ENCODE assay signal across 19 cellular contexts in genomic region chr13:28185256-28185655, GRCh38. TPM values are rescaled to one million over a fixed set of nuclear protein-coding genes. Genes with fewer than 3 reads are reported as not detected.
DNase-seq lines count a peak whose midpoint lies in the region; ATAC-seq, FAIRE-seq and TF ChIP-seq lines count a peak whose summit lies in the region.
"Had no signal": no experiment of that assay in that cellular context is flagged by ENCODE, and none has a peak within 500 bp of the region (broad histone marks: within the 10 kb centered on the region; RNA-seq: fewer than 3 reads in every experiment).

No MANE protein-coding gene starts in this region.

- no peaks in the 10 kb centered on the region for H3K27me3 Mint-ChIP-seq in endothelial cell (ENCODE audit: unreplicated experiment)
- H3K27me3 Mint-ChIP-seq: CD4-positive, alpha-beta memory T cell had no signal

- peaks cover 12% of the 10 kb centered on the region for H3K4me1 Mint-ChIP-seq in endothelial cell (ENCODE audit: unreplicated experiment)

- intact Hi-C loops in pancreas (cut with DNase I), result no loop called here

- ATAC-seq in pancreas (peak in 1 of 4 donors; percentile 56), GM19395 (IDR thresholded peaks at IDR 0.05; ENCODE audit: unreplicated experiment) (no peak)

- TF ChIP-seq CTCF in HEK293 (tag by site-specific recombination; IDR thresholded peaks at IDR 0.05), result no peak
- TF ChIP-seq CTCF in VCaP (conservative IDR thresholded peaks at IDR 0.05), result no peak
- TF ChIP-seq CTCF in endothelial cell (IDR thresholded peaks at IDR 0.05; ENCODE audit: unreplicated experiment), result no peak
- TF ChIP-seq CTCF in pancreas (IDR thresholded peaks at IDR 0.05), result no peak

- H3K9me3 Mint-ChIP-seq in endothelial cell (ENCODE audit: unreplicated experiment), result no peaks in the 10 kb centered on the region
- H3K9me3 Mint-ChIP-seq: CD4-positive, alpha-beta memory T cell had no signal

- H3K4me3 ChIP-seq in HEK293 (ENCODE audit: low read depth, low read length), result no peak overlapping the region
- H3K4me3 ChIP-seq in pancreas, result no peak overlapping the region
- H3K4me3 ChIP-seq in SJCRH30, result no peak overlapping the region
- H3K4me3 ChIP-seq: Peyer's patch had no signal

- DNase-seq in endothelial cell (ENCODE audit: low spot score) (no peak), pancreas (no peak), amniotic stem cell (lab: John Stamatoyannopoulos, UW) (no peak), SJCRH30 (no peak)
- DNase-seq: BE2C; CD4-positive, alpha-beta memory T cell; DMS79 treated with DMSO at 0.1 percent for 48 hours; GDM1; Kasumi-1; NCI-H1417; NCI-H2029; NCI-H524; Peyer's patch; SHP77 treated with DMSO at 0.1 percent for 48 hours had no signal

- H3K27me3 ChIP-seq in pancreas, result no peaks in the 10 kb centered on the region
- no peaks in the 10 kb centered on the region for H3K27me3 ChIP-seq in SJCRH30
- H3K27me3 ChIP-seq: BE2C, Peyer's patch had no signal

- H3K4me1 ChIP-seq in HEK293 (ENCODE audit: control insufficient read depth, insufficient read depth, low read length), result no peaks in the 10 kb centered on the region; the same call in 1 of the 2 replicates
- H3K4me1 ChIP-seq in pancreas, result peaks cover 4 to 15% (median 13%) of the 10 kb centered on the region in 3 donors
- H3K4me1 ChIP-seq in SJCRH30, result no peaks in the 10 kb centered on the region
- H3K4me1 ChIP-seq: BE2C, Peyer's patch had no signal

- no peak overlapping the region for H3K4me3 Mint-ChIP-seq in endothelial cell (ENCODE audit: unreplicated experiment)
- H3K4me3 Mint-ChIP-seq: CD4-positive, alpha-beta memory T cell had no signal

- H3K36me3 ChIP-seq in HEK293 (ENCODE audit: control insufficient read depth in 2 of 2, insufficient read depth in 1 of 2, low read length in 2 of 2) (no peaks in the 10 kb centered on the region; a peak in 1 of 3 replicates), pancreas (no peaks in the 10 kb centered on the region), SJCRH30 (peaks cover 7% of the 10 kb centered on the region; the same call in 1 of the 2 replicates)
- H3K36me3 ChIP-seq: BE2C had no signal

- POLR2A ChIA-PET in HEK293 (lab: Yijun Ruan, JAX), result no interaction called here

- 27 to 29% methylated on average over 2 of the region's 2 CpGs for WGBS in pancreas, 2 donors

- peak; percentile 45 for FAIRE-seq in pancreas (lab: Jason Lieb, UNC)
- FAIRE-seq: D721Med, H1 had no signal

- peak overlapping the region; percentile 32 for H3K27ac Mint-ChIP-seq in endothelial cell (ENCODE audit: unreplicated experiment)
- H3K27ac Mint-ChIP-seq: CD4-positive, alpha-beta memory T cell had no signal

- H3K27ac ChIP-seq in HEK293 (ENCODE audit: extremely low read depth, low read depth, low read length), result no peak overlapping the region
- peak overlapping the region; percentile 3; the same call in 1 of the 2 replicates for H3K27ac ChIP-seq in VCaP
- H3K27ac ChIP-seq in pancreas, result no peak overlapping the region
- no peak overlapping the region for H3K27ac ChIP-seq in SJCRH30
- H3K27ac ChIP-seq: Peyer's patch had no signal

- CTCF ChIA-PET in HEK293 (lab: Yijun Ruan, JAX), result interaction anchor here (0.5 kb wide), 1 partner anchor 817 kb away, joined by 3 read pairs; no protein-coding TSS in a partner anchor

- H3K9me3 ChIP-seq in HEK293 (ENCODE audit: control insufficient read depth, insufficient read depth, low read depth, low read length) (no peaks in the 10 kb centered on the region), pancreas (no peaks in the 10 kb centered on the region), SJCRH30 (replicated peaks) (no peaks in the 10 kb centered on the region)
- H3K9me3 ChIP-seq: BE2C, Peyer's patch had no signal

- H3K36me3 Mint-ChIP-seq in endothelial cell (ENCODE audit: low read depth, unreplicated experiment), result no peaks in the 10 kb centered on the region

TF ChIP-seq in HEK293, 187 proteins besides CTCF, POLR2A, EP300 and RAD21:
- TF ChIP-seq ZNF404 (tag by site-specific recombination; IDR thresholded peaks at IDR 0.05) (no peak), PRDM6 (tag by site-specific recombination; IDR thresholded peaks at IDR 0.05) (peak; percentile 31; the same call in 1 of the 2 replicates)

RNA-seq across cellular contexts. Expression of gene PAN3, which starts 46.9 kb away (rescaled TPM):
- total RNA-seq in endothelial cell (ENCODE audit: unreplicated experiment) (51.9 TPM), pancreas (10 to 100 TPM; 12.4 to 26.4 (median 16.2) TPM)
- polyA plus RNA-seq in pancreas, result 10 to 100 TPM; 16.3 to 21.7 TPM
- total RNA-seq in SJCRH30 (2014; rRNA removed; shearing (Covaris generic)), result 28.7 and 33.4 TPM in 2 replicates
